8 cellular contexts compared by ENCODE assay signal in the genomic region with DNA sequence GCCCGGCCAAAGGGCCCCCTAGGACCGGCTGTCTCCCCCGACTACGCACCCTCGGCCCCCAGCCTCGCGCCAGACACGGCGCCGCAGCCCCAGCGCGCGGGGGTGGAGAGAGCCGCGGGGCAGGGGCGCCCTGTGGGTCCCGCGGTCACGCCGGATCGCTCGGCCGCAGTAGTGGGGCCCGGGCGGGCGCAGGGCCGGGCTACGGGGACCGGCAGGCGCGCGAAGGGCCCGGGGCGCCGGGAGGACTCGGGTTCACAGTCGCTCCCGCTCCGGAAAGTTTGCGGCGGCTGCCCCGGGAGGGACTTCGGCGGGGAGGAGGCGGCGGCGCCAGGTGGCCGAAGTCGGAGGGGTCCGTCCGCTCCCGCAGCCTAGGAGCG.
DNase-seq lines count a peak whose midpoint lies in the region; ATAC-seq and TF ChIP-seq lines count a peak whose summit lies in the region.

No MANE protein-coding gene starts in this region.

- H3K79me2 ChIP-seq in parathyroid adenoma = no peaks in the 10 kb centered on the region

- H3K4me2 ChIP-seq in parathyroid adenoma (ENCODE audit: low read length) = peak overlapping the region; percentile 65

- ATAC-seq in GM18498 (IDR thresholded peaks at IDR 0.05; ENCODE audit: unreplicated experiment) = peak; percentile 38
- no peak for ATAC-seq in GM19328 (IDR thresholded peaks at IDR 0.05; ENCODE audit: unreplicated experiment)
- no peak for ATAC-seq in GM21825 (IDR thresholded peaks at IDR 0.05; ENCODE audit: unreplicated experiment)
- no peak for ATAC-seq in HG02642 (IDR thresholded peaks at IDR 0.05; ENCODE audit: poor library complexity, unreplicated experiment)

- peak overlapping the region; percentile 55 for H3K4me3 ChIP-seq in WERI-Rb-1 (ENCODE audit: low read depth, low read length)
- peak overlapping the region; percentile 67 for H3K4me3 ChIP-seq in parathyroid adenoma (ENCODE audit: low read depth, low read length)

- peak overlapping the region; percentile 37 for H3K9ac ChIP-seq in parathyroid adenoma

- TF ChIP-seq CTCF in WERI-Rb-1 (IDR thresholded peaks at IDR 0.05; ENCODE audit: low read depth, low read length) = no peak
- TF ChIP-seq CTCF in parathyroid adenoma (IDR thresholded peaks at IDR 0.05) = no peak

- H2AFZ ChIP-seq in parathyroid adenoma = peak overlapping the region; percentile 94

- H3K9me3 ChIP-seq in WERI-Rb-1 (ENCODE audit: severe bottlenecking) (no peaks in the 10 kb centered on the region), parathyroid adenoma (ENCODE audit: control insufficient read depth, low read length) (no peaks in the 10 kb centered on the region)

- no peaks in the 10 kb centered on the region for H3K36me3 ChIP-seq in WERI-Rb-1
- no peaks in the 10 kb centered on the region for H3K36me3 ChIP-seq in parathyroid adenoma (ENCODE audit: control insufficient read depth, insufficient read depth, low read length)

- no peaks in the 10 kb centered on the region for H3K4me1 ChIP-seq in parathyroid adenoma

- H3K27me3 ChIP-seq in WERI-Rb-1 (ENCODE audit: insufficient read depth, low read depth, severe bottlenecking) (no peaks in the 10 kb centered on the region), parathyroid adenoma (ENCODE audit: control insufficient read depth, insufficient read depth, low read length) (no peaks in the 10 kb centered on the region)

- H3K27ac ChIP-seq in WERI-Rb-1 (peak overlapping the region; percentile 77), parathyroid adenoma (no peak overlapping the region)

- DNase-seq in WERI-Rb-1 (no peak), germinal center (ENCODE audit: low spot score) (peak; percentile 26), NCI-H187 treated with DMSO at 0.1 percent for 48 hours (lab: John Stamatoyannopoulos, UW) (no peak)
